Comparison of ENCODE assay signal across 9 cellular contexts in the genomic region with DNA sequence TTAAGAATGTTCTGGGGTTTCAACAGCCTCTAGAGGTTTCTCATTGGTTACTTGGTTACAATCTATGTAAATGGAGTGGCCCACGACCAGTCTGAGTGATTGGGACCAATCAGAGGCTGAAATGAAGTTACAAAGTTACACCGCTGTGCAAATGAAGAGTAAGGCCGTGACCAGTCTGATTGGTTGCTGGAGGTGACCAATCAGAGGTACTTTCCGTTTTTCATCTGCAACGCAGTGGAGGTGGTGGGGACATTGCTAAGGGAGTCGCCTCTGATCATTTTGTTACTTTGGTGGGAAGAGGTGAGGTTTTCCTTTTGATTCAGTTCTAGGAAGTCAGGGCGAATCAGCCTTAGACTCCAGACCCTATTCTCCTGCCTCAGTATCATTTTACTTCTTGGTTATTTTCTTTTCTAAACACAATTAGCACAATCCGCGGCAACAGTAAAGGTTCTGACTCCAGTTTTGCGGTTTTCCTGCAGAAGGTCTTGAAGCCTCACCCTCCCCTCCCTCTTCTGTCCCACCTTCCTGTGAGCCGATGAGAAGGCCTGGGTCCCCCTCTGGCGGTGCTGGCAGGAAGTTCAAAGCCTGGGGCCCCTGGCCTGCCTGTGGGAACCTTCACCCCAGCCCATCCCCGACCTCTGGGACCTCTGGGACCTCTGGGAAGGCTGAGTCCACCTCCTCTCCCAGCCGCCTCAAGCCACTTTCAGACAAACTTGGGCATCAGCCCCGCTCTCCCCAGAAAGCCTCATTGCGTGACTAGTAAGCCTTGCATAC. TPM values are rescaled to one million over a fixed set of nuclear protein-coding genes. Genes with fewer than 3 reads are reported as not detected.
DNase-seq lines count a peak whose midpoint lies in the region; ATAC-seq lines count a peak whose summit lies in the region.
"Had no signal": no experiment of that assay in that cellular context is flagged by ENCODE, and none has a peak within 500 bp of the region (broad histone marks: within the 10 kb centered on the region; RNA-seq: fewer than 3 reads in every experiment).

No MANE protein-coding gene starts in this region.

- ATAC-seq in esophagus mucosa (no peak), HG02852 (IDR thresholded peaks at IDR 0.05; ENCODE audit: unreplicated experiment) (no peak)

- DNase-seq in Daoy (ENCODE audit: low read depth) (peak; percentile 25), NCI-H1048 (lab: John Stamatoyannopoulos, UW) (no peak), nucleus accumbens (lab: John Stamatoyannopoulos, UW) (no peak)
- peak in 3 of 4 experiments; percentile 15 to 41 (median 34) for DNase-seq in activated CD4-positive, CD25-positive, alpha-beta regulatory T cell (lab: John Stamatoyannopoulos, UW)
- peak in 3 of 4 experiments; percentile 19 to 64 (median 56) for DNase-seq in activated naive CD4-positive, alpha-beta T cell (lab: John Stamatoyannopoulos, UW)
- peak; percentile 33 to 38 for DNase-seq in stimulated activated CD4-positive, alpha-beta T cell treated with anti-CD3 and anti-CD28 coated beads, Interleukin-1b, Interleukin-23, amount 100 ng/mL, for 4 hours (ENCODE audit: low read depth in 2 of 2)
- DNase-seq: amygdala had no signal

RNA-seq across cellular contexts. Expression of gene TTC34, which starts 38.7 kb away (rescaled TPM):
- not detected in 2 replicates for total RNA-seq in Daoy (2014; rRNA removed; shearing (Covaris generic))
- total RNA-seq in esophagus mucosa, result 0.08 TPM

Comparison
In these comparisons a context has a peak if more than half of its experiments do, and no peak if none do; other contexts are left out.
1. DNase-seq: peak in Daoy (single experiment), activated CD4-positive, CD25-positive, alpha-beta regulatory T cell (3 of 4), activated naive CD4-positive, alpha-beta T cell (3 of 4) and stimulated activated CD4-positive, alpha-beta T cell treated with anti-CD3 and anti-CD28 coated beads, Interleukin-1b, Interleukin-23, amount 100 ng/mL, for 4 hours (2 of 2); none in NCI-H1048 (single experiment) and nucleus accumbens (0 of 56).